Comparison of ENCODE assay signal across 10 cellular contexts in the genomic region with DNA sequence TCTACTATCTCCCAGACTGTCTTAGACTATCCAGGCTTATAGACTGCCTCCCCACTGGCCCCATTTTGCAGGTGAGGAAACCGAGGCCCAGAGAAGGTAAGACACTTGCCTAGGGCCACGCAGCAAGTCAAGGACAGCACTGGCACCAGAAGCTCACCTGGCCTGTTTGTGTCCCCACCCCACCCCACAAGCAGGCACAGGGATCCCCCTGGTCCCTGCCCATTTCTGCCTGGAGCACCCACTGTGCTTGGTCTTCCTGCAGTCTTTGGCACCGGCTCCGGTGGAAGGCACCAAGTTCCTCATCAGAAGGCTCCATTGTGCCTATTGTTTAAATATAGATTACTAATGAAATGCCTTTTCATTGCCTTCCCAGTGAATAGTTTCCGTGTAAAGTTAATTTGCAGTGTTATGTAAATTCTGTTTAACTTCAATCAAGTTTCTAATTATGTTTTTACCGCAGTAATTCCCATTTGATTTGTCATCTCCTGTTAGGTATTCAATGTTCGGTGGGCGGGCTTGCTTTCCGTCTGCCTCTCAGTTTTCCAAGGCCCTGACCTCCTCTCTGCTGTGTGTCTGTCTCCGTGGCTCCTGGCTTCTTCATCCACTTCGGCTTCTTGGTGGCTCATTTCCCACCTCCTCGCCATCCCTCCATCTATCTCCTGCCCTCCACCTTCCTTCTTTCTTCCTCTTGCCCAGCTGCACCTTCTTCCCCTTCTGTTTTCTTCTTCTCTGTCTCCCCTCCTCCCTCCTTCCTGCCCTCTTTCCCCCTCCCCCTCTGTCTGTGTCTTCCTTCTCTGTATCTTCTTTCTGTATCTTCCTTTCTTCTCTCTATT.
DNase-seq lines count a peak whose midpoint lies in the region; ATAC-seq, FAIRE-seq and TF ChIP-seq lines count a peak whose summit lies in the region.
"Had no signal": no experiment of that assay in that cellular context is flagged by ENCODE, and none has a peak within 500 bp of the region (broad histone marks: within the 10 kb centered on the region; RNA-seq: fewer than 3 reads in every experiment).

No MANE protein-coding gene starts in this region.

- no peak overlapping the region for H3K4me3 Mint-ChIP-seq in activated naive CD4-positive, alpha-beta T cell treated with anti-CD3 and anti-CD28 coated beads, Interleukin-2, amount 10 ng/mL, durations not matched to agents 7 days and 5 days
- H3K4me3 Mint-ChIP-seq in activated naive CD8-positive, alpha-beta T cell treated with anti-CD3 and anti-CD28 coated beads, Interleukin-2, amount 10 ng/mL, durations not matched to agents 7 days and 5 days = peak overlapping the region; percentile 60

- H3K36me3 ChIP-seq in tibial artery = peaks cover 9 to 33% (median 31%) of the 10 kb centered on the region in 3 donors

- intact Hi-C loops in tibial artery (cut with DNase I; ENCODE audit: low total_unique reads) = no loop called here

- POLR2A ChIA-PET in activated naive CD8-positive, alpha-beta T cell treated with anti-CD3 and anti-CD28 coated beads, Interleukin-2, amount 10 ng/mL, durations not matched to agents 7 days and 5 days (lab: Charles Lee) = no interaction called here

- no peak for FAIRE-seq in H54 (lab: Jason Lieb, UNC)
- FAIRE-seq: HTR-8/SVneo had no signal

- H3K9me3 Mint-ChIP-seq in activated naive CD4-positive, alpha-beta T cell treated with anti-CD3 and anti-CD28 coated beads, Interleukin-2, amount 10 ng/mL, durations not matched to agents 7 days and 5 days = no peaks in the 10 kb centered on the region
- no peaks in the 10 kb centered on the region for H3K9me3 Mint-ChIP-seq in activated naive CD8-positive, alpha-beta T cell treated with anti-CD3 and anti-CD28 coated beads, Interleukin-2, amount 10 ng/mL, durations not matched to agents 7 days and 5 days

- peaks cover 5 to 66% (median 48%) of the 10 kb centered on the region in 4 donors for H3K4me1 ChIP-seq in tibial artery

- peaks cover 74% of the 10 kb centered on the region for H3K4me1 Mint-ChIP-seq in activated naive CD4-positive, alpha-beta T cell treated with anti-CD3 and anti-CD28 coated beads, Interleukin-2, amount 10 ng/mL, durations not matched to agents 7 days and 5 days
- H3K4me1 Mint-ChIP-seq in activated naive CD8-positive, alpha-beta T cell treated with anti-CD3 and anti-CD28 coated beads, Interleukin-2, amount 10 ng/mL, durations not matched to agents 7 days and 5 days = peaks cover 52% of the 10 kb centered on the region

- ATAC-seq in activated naive CD8-positive, alpha-beta T cell treated with anti-CD3 and anti-CD28 coated beads, Interleukin-2, amount 10 ng/mL, durations not matched to agents 7 days and 5 days (ENCODE audit: low read depth) = no peak
- no peak for ATAC-seq in GM18873 (IDR thresholded peaks at IDR 0.05; ENCODE audit: low FRiP score, unreplicated experiment)

- peaks cover 12% of the 10 kb centered on the region for H3K36me3 Mint-ChIP-seq in activated naive CD4-positive, alpha-beta T cell treated with anti-CD3 and anti-CD28 coated beads, Interleukin-2, amount 10 ng/mL, durations not matched to agents 7 days and 5 days
- no peaks in the 10 kb centered on the region for H3K36me3 Mint-ChIP-seq in activated naive CD8-positive, alpha-beta T cell treated with anti-CD3 and anti-CD28 coated beads, Interleukin-2, amount 10 ng/mL, durations not matched to agents 7 days and 5 days

- H3K9me3 ChIP-seq in tibial artery = no peaks in the 10 kb centered on the region

- no peak for TF ChIP-seq POLR2A in H54 (IDR thresholded peaks at IDR 0.05; ENCODE audit: low read depth, low read length)

- no peak for DNase-seq in activated naive CD4-positive, alpha-beta T cell treated with anti-CD3 and anti-CD28 coated beads, Interleukin-2, amount 10 ng/mL, durations not matched to agents 7 days and 5 days
- DNase-seq in activated naive CD4-positive, alpha-beta T cell treated with Interleukin-2 at 50 U/mL for 16 hours = no peak
- DNase-seq in activated naive CD8-positive, alpha-beta T cell treated with anti-CD3 and anti-CD28 coated beads, Interleukin-2, amount 10 ng/mL, durations not matched to agents 7 days and 5 days = no peak
- DNase-seq in medulla oblongata (ENCODE audit: extremely low spot score) = peak; percentile 60
- no peak for DNase-seq in tibial artery
- DNase-seq in H54 (ENCODE audit: insufficient read length, low spot score) = no peak
- DNase-seq in COLO829 (ENCODE audit: low spot score) = no peak
- DNase-seq: C1 segment of cervical spinal cord had no signal

- no peaks in the 10 kb centered on the region for H3K27me3 Mint-ChIP-seq in activated naive CD4-positive, alpha-beta T cell treated with anti-CD3 and anti-CD28 coated beads, Interleukin-2, amount 10 ng/mL, durations not matched to agents 7 days and 5 days
- H3K27me3 Mint-ChIP-seq in activated naive CD8-positive, alpha-beta T cell treated with anti-CD3 and anti-CD28 coated beads, Interleukin-2, amount 10 ng/mL, durations not matched to agents 7 days and 5 days = no peaks in the 10 kb centered on the region

- H3K27ac Mint-ChIP-seq in activated naive CD4-positive, alpha-beta T cell treated with anti-CD3 and anti-CD28 coated beads, Interleukin-2, amount 10 ng/mL, durations not matched to agents 7 days and 5 days = peak overlapping the region; percentile 71
- peak overlapping the region; percentile 68 for H3K27ac Mint-ChIP-seq in activated naive CD8-positive, alpha-beta T cell treated with anti-CD3 and anti-CD28 coated beads, Interleukin-2, amount 10 ng/mL, durations not matched to agents 7 days and 5 days

- no peak overlapping the region for H3K4me3 ChIP-seq in tibial artery

- peak overlapping the region; percentile 26 to 79 for H3K27ac ChIP-seq in tibial artery

- CTCF ChIA-PET in activated naive CD4-positive, alpha-beta T cell treated with anti-CD3 and anti-CD28 coated beads, Interleukin-2, amount 10 ng/mL, durations not matched to agents 7 days and 5 days (lab: Charles Lee) = interaction anchor here (1.2 kb wide), 1 partner anchor 51 kb away, joined by 3 read pairs; no protein-coding TSS in a partner anchor

- H3K27me3 ChIP-seq in tibial artery = no peaks in the 10 kb centered on the region

- no peak for TF ChIP-seq CTCF in tibial artery (IDR thresholded peaks at IDR 0.05)
